Comparison of ENCODE assay signal across 13 cellular contexts in genomic region chr2:119252186-119253113, GRCh38. TPM values are rescaled to one million over a fixed set of nuclear protein-coding genes. Genes with fewer than 3 reads are reported as not detected.
DNase-seq lines count a peak whose midpoint lies in the region; ATAC-seq, FAIRE-seq and TF ChIP-seq lines count a peak whose summit lies in the region.
"Had no signal": no experiment of that assay in that cellular context is flagged by ENCODE, and none has a peak within 500 bp of the region (broad histone marks: within the 10 kb centered on the region; RNA-seq: fewer than 3 reads in every experiment).

No MANE protein-coding gene starts in this region.

- peak; percentile 98 for FAIRE-seq in bronchial epithelial cell (lab: Jason Lieb, UNC)
- FAIRE-seq: GM19239 had no signal

- intact Hi-C loops in left lung (cut with DNase I): no loop called here
- intact Hi-C loops in posterior vena cava (cut with DNase I): loop anchor here in 1 of 2 donors (5.0 kb wide), 1 partner anchor 435 kb away; no protein-coding TSS in a partner anchor

- H3K4me3 ChIP-seq in bronchial epithelial cell (ENCODE audit: low read depth, low read length) (no peak overlapping the region), left lung (no peak overlapping the region)
- H3K4me3 ChIP-seq: esophagus muscularis mucosa had no signal

- TF ChIP-seq CTCF in AG09319 (IDR thresholded peaks at IDR 0.05; ENCODE audit: low read depth, low read length): no peak
- no peak for TF ChIP-seq CTCF in bronchial epithelial cell (IDR thresholded peaks at IDR 0.05; ENCODE audit: insufficient read depth, low read length, severe bottlenecking)
- TF ChIP-seq CTCF in left lung (IDR thresholded peaks at IDR 0.05): no peak

- H3K27ac ChIP-seq in left lung: no peak overlapping the region
- H3K27ac ChIP-seq: esophagus muscularis mucosa had no signal

- peak; percentile 40 for DNase-seq in AG09319 (ENCODE audit: extremely low read depth, low read depth)
- DNase-seq in LHCN-M2 (ENCODE audit: low read depth): peak; percentile 96
- DNase-seq in bronchial epithelial cell (ENCODE audit: low read depth): peak; percentile 98
- no peak for DNase-seq in left lung
- no peak for DNase-seq in posterior vena cava (ENCODE audit: low spot score)
- DNase-seq: DMS153; naive thymus-derived CD8-positive, alpha-beta T cell; NCI-H1930 had no signal

- H3K27me3 ChIP-seq in bronchial epithelial cell (ENCODE audit: control insufficient read depth, insufficient read depth, low read length) (no peaks in the 10 kb centered on the region), left lung (no peaks in the 10 kb centered on the region)
- H3K27me3 ChIP-seq: esophagus muscularis mucosa had no signal

- peaks cover 0 to 3% of the 10 kb centered on the region in 2 donors for H3K4me1 ChIP-seq in left lung

- H3K36me3 ChIP-seq in bronchial epithelial cell (ENCODE audit: control insufficient read depth, insufficient read depth, low read length): peaks cover 14% of the 10 kb centered on the region
- peaks cover 0 to 82% of the 10 kb centered on the region in 2 donors for H3K36me3 ChIP-seq in left lung

- H3K9me3 ChIP-seq in left lung: no peaks in the 10 kb centered on the region
- H3K9me3 ChIP-seq: esophagus muscularis mucosa had no signal

- ATAC-seq in left lung: peak; percentile 70
- ATAC-seq in GM19463 (IDR thresholded peaks at IDR 0.05; ENCODE audit: unreplicated experiment): no peak
- ATAC-seq in GM19324 (IDR thresholded peaks at IDR 0.05; ENCODE audit: low FRiP score, unreplicated experiment): no peak
- ATAC-seq in HG02763 (IDR thresholded peaks at IDR 0.05; ENCODE audit: unreplicated experiment): no peak
- ATAC-seq: naive thymus-derived CD8-positive, alpha-beta T cell had no signal

RNA-seq across cellular contexts. Expression of gene STEAP3, which starts 28.8 kb away (rescaled TPM):
- total RNA-seq in LHCN-M2 (2014; rRNA removed) (39.1 and 42.4 TPM in 2 replicates), bronchial epithelial cell (8.1 and 11.8 TPM in 2 replicates), left lung (10 to 100 TPM; 40.4 to 43.8 TPM), posterior vena cava (1 to 10 TPM; 5.7 to 9.3 TPM)
- polyA plus RNA-seq in LHCN-M2 (2012): 76.7 TPM
- total RNA-seq: naive thymus-derived CD8-positive, alpha-beta T cell had no signal

Comparison
In these comparisons a context has a peak if more than half of its experiments do, and no peak if none do; other contexts are left out.
1. DNase-seq: peak in AG09319 (single experiment), LHCN-M2 (single experiment) and bronchial epithelial cell (single experiment); none in left lung (0 of 2) and posterior vena cava (single experiment).